ENCODE assay signal across 15 cellular contexts in the genomic region with DNA sequence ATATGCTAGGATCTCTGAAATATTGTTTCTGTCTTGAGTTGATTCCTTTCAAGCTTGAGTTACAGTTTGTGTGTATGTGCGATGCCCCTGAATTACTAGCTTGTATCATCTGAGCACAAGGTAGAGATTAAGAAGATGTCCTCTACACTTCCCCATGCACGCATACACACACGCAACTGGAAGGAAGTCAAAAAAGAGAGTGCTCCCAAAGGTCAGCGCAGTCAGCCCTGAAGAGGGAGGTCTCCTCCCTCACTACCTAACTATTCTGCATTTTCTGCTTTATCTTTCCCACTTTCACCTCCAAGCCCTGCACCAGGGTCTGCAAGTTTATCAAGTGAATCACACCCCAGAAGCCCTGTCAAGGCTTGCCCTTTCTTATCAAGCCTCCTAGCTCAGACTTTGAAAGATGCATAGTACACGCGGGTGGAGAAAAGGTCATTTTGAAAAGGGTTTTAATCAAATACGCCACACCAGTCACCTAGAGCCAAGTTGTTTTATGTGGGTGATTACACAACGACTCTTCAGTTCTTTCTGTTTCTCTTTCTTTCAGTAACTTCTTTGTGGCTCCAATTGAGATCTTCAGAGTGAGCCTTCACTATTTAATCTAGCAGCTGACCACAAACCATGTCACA.
DNase-seq lines count a peak whose midpoint lies in the region; ATAC-seq lines count a peak whose summit lies in the region.
"Had no signal": no experiment of that assay in that cellular context is flagged by ENCODE, and none has a peak within 500 bp of the region (broad histone marks: within the 10 kb centered on the region; RNA-seq: fewer than 3 reads in every experiment).

No MANE protein-coding gene starts in this region.

- DNase-seq in activated T-cell treated with anti-CD3 and anti-CD28 coated beads, Interleukin-2, amount 50 U/mL, for 24 hours, result no peak
- DNase-seq in activated T-cell treated with anti-CD3 and anti-CD28 coated beads for 4 hours (no peak), OCI-M1 (lab: John Stamatoyannopoulos, UW) (peak; percentile 77), SIG-M5 (lab: John Stamatoyannopoulos, UW) (no peak), epidermal melanocyte (ENCODE audit: insufficient read length, low spot score) (no peak)
- no peak for DNase-seq in effector memory CD8-positive, alpha-beta T cell
- DNase-seq in stimulated activated effector memory CD8-positive, alpha-beta T cell treated with anti-CD3 and anti-CD28 coated beads, Interleukin-12 subunit alpha, Interleukin-12 subunit beta, amount 100 ng/mL, for 72 hours (ENCODE audit: low spot score in 2 of 2), result no peak
- DNase-seq: activated CD8-positive, alpha-beta memory T cell treated with anti-CD3 and anti-CD28 coated beads, Interleukin-2, amount 50 U/mL, for 48 hours; DMS79; effector memory CD4-positive, alpha-beta T cell; immature natural killer cell; NCI-H526 treated with DMSO at 0.1 percent for 48 hours; T1000; tibial artery had no signal

- H3K36me3 Mint-ChIP-seq in activated T-cell treated with anti-CD3 and anti-CD28 coated beads, Interleukin-2, amount 50 U/mL, for 24 hours (ENCODE audit: low read depth), result no peaks in the 10 kb centered on the region
- no peaks in the 10 kb centered on the region for H3K36me3 Mint-ChIP-seq in effector memory CD8-positive, alpha-beta T cell (ENCODE audit: insufficient read depth)
- H3K36me3 Mint-ChIP-seq in stimulated activated effector memory CD8-positive, alpha-beta T cell treated with anti-CD3 and anti-CD28 coated beads, Interleukin-12 subunit alpha, Interleukin-12 subunit beta, amount 100 ng/mL, for 72 hours, result no peaks in the 10 kb centered on the region
- H3K36me3 Mint-ChIP-seq: immature natural killer cell had no signal

- H3K4me1 Mint-ChIP-seq in activated T-cell treated with anti-CD3 and anti-CD28 coated beads, Interleukin-2, amount 50 U/mL, for 24 hours (ENCODE audit: low read depth), result peaks cover 16% of the 10 kb centered on the region
- peaks cover 0 to 2% of the 10 kb centered on the region in 2 donors for H3K4me1 Mint-ChIP-seq in effector memory CD8-positive, alpha-beta T cell (ENCODE audit: low read depth in 2 of 2)
- H3K4me1 Mint-ChIP-seq in stimulated activated effector memory CD8-positive, alpha-beta T cell treated with anti-CD3 and anti-CD28 coated beads, Interleukin-12 subunit alpha, Interleukin-12 subunit beta, amount 100 ng/mL, for 72 hours, result peaks cover 16% of the 10 kb centered on the region

- ATAC-seq in effector memory CD8-positive, alpha-beta T cell (replicated peaks), result peak; percentile 50
- ATAC-seq in stimulated activated effector memory CD8-positive, alpha-beta T cell treated with anti-CD3 and anti-CD28 coated beads, Interleukin-12 subunit alpha, Interleukin-12 subunit beta, amount 100 ng/mL, for 72 hours, result peak; percentile 42
- ATAC-seq in HG02610 (IDR thresholded peaks at IDR 0.05; ENCODE audit: unreplicated experiment), result no peak

- H3K9me3 Mint-ChIP-seq in activated T-cell treated with anti-CD3 and anti-CD28 coated beads, Interleukin-2, amount 50 U/mL, for 24 hours, result no peaks in the 10 kb centered on the region
- H3K9me3 Mint-ChIP-seq in effector memory CD8-positive, alpha-beta T cell, result no peaks in the 10 kb centered on the region
- H3K9me3 Mint-ChIP-seq in stimulated activated effector memory CD8-positive, alpha-beta T cell treated with anti-CD3 and anti-CD28 coated beads, Interleukin-12 subunit alpha, Interleukin-12 subunit beta, amount 100 ng/mL, for 72 hours, result no peaks in the 10 kb centered on the region
- H3K9me3 Mint-ChIP-seq: immature natural killer cell had no signal

- H3K27me3 Mint-ChIP-seq in activated T-cell treated with anti-CD3 and anti-CD28 coated beads, Interleukin-2, amount 50 U/mL, for 24 hours, result peaks cover 42% of the 10 kb centered on the region
- no peaks in the 10 kb centered on the region for H3K27me3 Mint-ChIP-seq in effector memory CD8-positive, alpha-beta T cell

- H3K4me3 Mint-ChIP-seq in activated T-cell treated with anti-CD3 and anti-CD28 coated beads, Interleukin-2, amount 50 U/mL, for 24 hours, result no peak overlapping the region
- H3K4me3 Mint-ChIP-seq in effector memory CD8-positive, alpha-beta T cell, result peak overlapping the region; percentile 1 to 23
- H3K4me3 Mint-ChIP-seq in stimulated activated effector memory CD8-positive, alpha-beta T cell treated with anti-CD3 and anti-CD28 coated beads, Interleukin-12 subunit alpha, Interleukin-12 subunit beta, amount 100 ng/mL, for 72 hours, result peak overlapping the region; percentile 13

- H3K27ac Mint-ChIP-seq in activated T-cell treated with anti-CD3 and anti-CD28 coated beads, Interleukin-2, amount 50 U/mL, for 24 hours, result peak overlapping the region; percentile 50
- H3K27ac Mint-ChIP-seq in effector memory CD8-positive, alpha-beta T cell, result peak overlapping the region in 1 of 2 donors; percentile 84
- H3K27ac Mint-ChIP-seq in stimulated activated effector memory CD8-positive, alpha-beta T cell treated with anti-CD3 and anti-CD28 coated beads, Interleukin-12 subunit alpha, Interleukin-12 subunit beta, amount 100 ng/mL, for 72 hours, result no peak overlapping the region
